In the genomic region with DNA sequence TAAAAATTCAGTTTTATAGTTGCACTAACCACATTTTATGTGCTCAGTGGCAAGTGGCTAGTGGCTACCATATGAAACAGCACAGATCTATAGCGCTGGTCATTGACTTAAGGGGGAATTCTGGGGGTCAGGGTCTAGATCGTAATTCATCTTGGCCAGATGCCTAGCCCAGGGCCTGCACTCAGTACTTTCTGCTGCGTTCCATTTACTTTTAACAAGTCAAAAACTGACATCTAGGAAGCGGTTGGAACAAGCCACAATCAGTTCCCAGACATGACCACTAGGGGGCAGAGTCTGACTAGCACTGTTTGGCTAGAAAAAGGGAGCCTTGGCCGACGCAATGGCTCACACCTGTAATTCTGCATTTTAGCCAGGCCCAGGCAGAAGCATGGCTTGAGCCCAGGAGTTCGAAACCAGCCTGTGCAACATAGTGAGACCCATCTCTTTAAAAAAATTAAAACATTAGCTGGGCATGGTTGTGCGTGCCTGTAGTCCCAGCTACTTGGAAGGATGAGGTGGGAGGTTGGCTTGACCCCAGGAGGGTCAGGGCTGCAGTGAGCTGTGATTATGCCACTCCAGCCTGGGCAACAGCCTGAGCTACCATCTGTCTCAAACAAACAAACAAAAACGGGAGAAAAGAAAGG, we compare ENCODE assay signal across 8 cellular contexts. TPM values are rescaled to one million over a fixed set of nuclear protein-coding genes. Genes with fewer than 3 reads are reported as not detected.
DNase-seq lines count a peak whose midpoint lies in the region; ATAC-seq and TF ChIP-seq lines count a peak whose summit lies in the region.

No MANE protein-coding gene starts in this region.

- H3K27me3 ChIP-seq in endocrine pancreas (ENCODE audit: control insufficient read depth, insufficient read depth, low read length): no peaks in the 10 kb centered on the region

- peak overlapping the region; percentile 23 for H3K9ac ChIP-seq in endocrine pancreas (ENCODE audit: control insufficient read depth, insufficient read depth, low read length)

- no peaks in the 10 kb centered on the region for H3K36me3 ChIP-seq in endocrine pancreas (ENCODE audit: control insufficient read depth, insufficient read depth, low read length)

- intact Hi-C loops in activated CD8-positive, alpha-beta T cell treated with anti-CD3 and anti-CD28 coated beads for 36 hours (cut with micrococcal nuclease): loop anchor here (1.0 kb wide), 1 partner anchor 55 kb away; a partner anchor contains a TSS

- H3K36me3 Mint-ChIP-seq in activated CD8-positive, alpha-beta T cell treated with anti-CD3 and anti-CD28 coated beads for 36 hours (ENCODE audit: low read depth): no peaks in the 10 kb centered on the region

- no peak overlapping the region for H3K4me3 Mint-ChIP-seq in activated CD8-positive, alpha-beta T cell treated with anti-CD3 and anti-CD28 coated beads for 36 hours

- no peaks in the 10 kb centered on the region for H3K9me3 ChIP-seq in endocrine pancreas (ENCODE audit: control insufficient read depth, low read length)

- no peak overlapping the region for H3K27ac Mint-ChIP-seq in activated CD8-positive, alpha-beta T cell treated with anti-CD3 and anti-CD28 coated beads for 36 hours

- CTCF ChIA-PET in activated CD8-positive, alpha-beta T cell treated with anti-CD3 and anti-CD28 coated beads for 36 hours (lab: Charles Lee): interaction anchor here (0.6 to 3.8 kb wide), 34 partner anchors 8 to 546 kb away, joined by 3 to 54 read pairs (median 4); a partner anchor contains a TSS

- peak; percentile 65 for ATAC-seq in GM19351 (IDR thresholded peaks at IDR 0.05; ENCODE audit: unreplicated experiment)
- peak; percentile 97 for ATAC-seq in activated CD8-positive, alpha-beta T cell treated with anti-CD3 and anti-CD28 coated beads for 36 hours

- peak; percentile 68 for DNase-seq in AG20443 (ENCODE audit: low spot score)
- DNase-seq in HT1080 (ENCODE audit: low read depth): peak; percentile 80
- peak; percentile 65 for DNase-seq in NK-92 treated with Interleukin-12 subunit alpha and Interleukin-12 subunit beta, amount 100 ng/mL, for 24 hours (lab: John Stamatoyannopoulos, UW)
- DNase-seq in activated CD8-positive, alpha-beta T cell treated with anti-CD3 and anti-CD28 coated beads for 36 hours: peak; percentile 95
- peak; percentile 79 for DNase-seq in middle frontal gyrus (ENCODE audit: extremely low spot score, low spot score)
- peak; percentile 69 to 84 for DNase-seq in stimulated activated CD8-positive, alpha-beta memory T cell treated with anti-CD3 and anti-CD28 coated beads, Interleukin-4, amount 100 ng/mL, for 4 hours (ENCODE audit: low read depth in 2 of 2, low spot score in 1 of 2)

- H3K27me3 Mint-ChIP-seq in activated CD8-positive, alpha-beta T cell treated with anti-CD3 and anti-CD28 coated beads for 36 hours: no peaks in the 10 kb centered on the region

- H3K4me1 ChIP-seq in endocrine pancreas (ENCODE audit: control insufficient read depth, insufficient read depth, low read length): no peaks in the 10 kb centered on the region

- H3K4me3 ChIP-seq in endocrine pancreas (ENCODE audit: control insufficient read depth, insufficient read depth, low read length): no peak overlapping the region

- peaks cover 5% of the 10 kb centered on the region for H3K4me1 Mint-ChIP-seq in activated CD8-positive, alpha-beta T cell treated with anti-CD3 and anti-CD28 coated beads for 36 hours (ENCODE audit: low read depth)

- TF ChIP-seq CTCF in activated CD8-positive, alpha-beta T cell treated with anti-CD3 and anti-CD28 coated beads for 36 hours (IDR thresholded peaks at IDR 0.05): peak; percentile 90

- H3K9me3 Mint-ChIP-seq in activated CD8-positive, alpha-beta T cell treated with anti-CD3 and anti-CD28 coated beads for 36 hours: no peaks in the 10 kb centered on the region

- POLR2A ChIA-PET in activated CD8-positive, alpha-beta T cell treated with anti-CD3 and anti-CD28 coated beads for 36 hours (lab: Charles Lee): interaction anchor here (0.6 to 1.8 kb wide), 7 partner anchors 11 to 611 kb away, joined by 3 to 6 read pairs (median 4); a partner anchor contains a TSS

RNA-seq across cellular contexts. Expression of a gene that starts 9.0 kb away (rescaled TPM):
- 78.7 and 93.7 TPM in 2 replicates for total RNA-seq in HT1080 (2014; rRNA removed; shearing (Covaris generic))
- polyA plus RNA-seq in HT1080 (2015; cell fraction: cytosol; rRNA removed): 92.2 and 95.5 TPM in 2 replicates
- polyA plus RNA-seq in HT1080 (2015; cell fraction: nucleus; rRNA removed): 75.0 and 75.4 TPM in 2 replicates
- total RNA-seq in activated CD8-positive, alpha-beta T cell treated with anti-CD3 and anti-CD28 coated beads for 36 hours: 10 to 100 TPM; 53.5 to 57.9 TPM

RNA-seq across cellular contexts. Expression of a gene that starts 31.0 kb away (rescaled TPM):
- 41.6 and 42.2 TPM in 2 replicates for total RNA-seq in HT1080 (2014; rRNA removed; shearing (Covaris generic))
- polyA plus RNA-seq in HT1080 (2015; cell fraction: cytosol; rRNA removed): 28.0 and 35.4 TPM in 2 replicates
- 16.6 and 18.6 TPM in 2 replicates for polyA plus RNA-seq in HT1080 (2015; cell fraction: nucleus; rRNA removed)
- 10 to 100 TPM; 19.8 to 24.4 TPM for total RNA-seq in activated CD8-positive, alpha-beta T cell treated with anti-CD3 and anti-CD28 coated beads for 36 hours

RNA-seq across cellular contexts. Expression of a gene that starts 31.4 kb away (rescaled TPM):
- 226 and 244 TPM in 2 replicates for total RNA-seq in HT1080 (2014; rRNA removed; shearing (Covaris generic))
- polyA plus RNA-seq in HT1080 (2015; cell fraction: cytosol; rRNA removed): 213 and 235 TPM in 2 replicates
- 163 and 207 TPM in 2 replicates for polyA plus RNA-seq in HT1080 (2015; cell fraction: nucleus; rRNA removed)
- 10 to 100 TPM; 75.8 to 82.8 TPM for total RNA-seq in activated CD8-positive, alpha-beta T cell treated with anti-CD3 and anti-CD28 coated beads for 36 hours

RNA-seq across cellular contexts. Expression of a gene that starts 40.5 kb away (rescaled TPM):
- 0.05 TPM in 1 of 2 replicates, not detected in the other for total RNA-seq in HT1080 (2014; rRNA removed; shearing (Covaris generic))
- not detected in 2 replicates for polyA plus RNA-seq in HT1080 (2015; cell fraction: cytosol; rRNA removed)
- 0.06 TPM in 1 of 2 replicates, not detected in the other for polyA plus RNA-seq in HT1080 (2015; cell fraction: nucleus; rRNA removed)
- under 1 TPM; 0.16 to 0.45 TPM for total RNA-seq in activated CD8-positive, alpha-beta T cell treated with anti-CD3 and anti-CD28 coated beads for 36 hours

RNA-seq across cellular contexts. Expression of a gene that starts 55.4 kb away (rescaled TPM):
- not detected in 2 replicates for total RNA-seq in HT1080 (2014; rRNA removed; shearing (Covaris generic))
- polyA plus RNA-seq in HT1080 (2015; cell fraction: cytosol; rRNA removed): not detected in 2 replicates
- not detected in 2 replicates for polyA plus RNA-seq in HT1080 (2015; cell fraction: nucleus; rRNA removed)
- not detected for total RNA-seq in activated CD8-positive, alpha-beta T cell treated with anti-CD3 and anti-CD28 coated beads for 36 hours
